In the genomic region with DNA sequence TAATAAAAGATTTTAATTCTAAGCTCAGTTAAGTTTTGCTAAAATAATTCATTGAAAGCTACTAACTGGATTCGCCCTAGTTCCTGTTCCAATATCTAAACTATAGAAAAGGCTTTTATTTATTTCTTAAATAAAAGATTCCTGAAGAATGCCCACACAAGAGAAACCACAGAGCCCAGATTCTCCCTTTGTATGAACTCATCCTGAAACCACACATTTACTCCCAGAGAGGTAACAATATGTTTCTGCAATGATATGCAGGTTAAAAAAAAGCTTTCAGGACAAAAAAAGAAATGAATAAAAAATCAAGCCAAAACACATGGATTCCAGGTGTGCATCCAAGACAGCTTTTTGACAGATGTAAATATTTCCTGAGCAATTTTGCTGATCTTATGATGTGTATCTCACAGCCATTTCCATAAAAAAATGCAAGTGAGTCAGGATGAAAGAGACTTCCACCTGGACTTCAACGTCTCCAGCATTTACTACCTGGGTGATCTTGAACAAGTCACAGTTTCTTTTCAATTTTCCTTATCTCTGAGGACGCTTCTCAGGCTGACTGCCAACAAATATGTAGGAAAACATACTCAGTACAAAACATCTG, we compare ENCODE assay signal across 14 cellular contexts.
"Had no signal": no experiment of that assay in that cellular context is flagged by ENCODE, and none has a peak within 500 bp of the region (broad histone marks: within the 10 kb centered on the region; RNA-seq: fewer than 3 reads in every experiment).

No MANE protein-coding gene starts in this region.

- H3K4me3 ChIP-seq: lower lobe of right lung, pancreas had no signal

- H3K4me1 Mint-ChIP-seq: activated CD4-positive, alpha-beta T cell treated with anti-CD3 and anti-CD28 coated beads, Interleukin-2, amount 10 ng/mL, durations not matched to agents 7 days and 5 days; activated naive CD8-positive, alpha-beta T cell treated with anti-CD3 and anti-CD28 coated beads, Interleukin-2, amount 10 ng/mL, durations not matched to agents 7 days and 5 days had no signal

- ATAC-seq: activated T-cell treated with anti-CD3 and anti-CD28 coated beads, Interleukin-2, amount 50 U/mL, for 72 hours; esophagus mucosa; left cardiac atrium; lower lobe of right lung; pancreas had no signal

- H3K36me3 Mint-ChIP-seq: activated naive CD8-positive, alpha-beta T cell treated with anti-CD3 and anti-CD28 coated beads, Interleukin-2, amount 10 ng/mL, durations not matched to agents 7 days and 5 days had no signal

- H3K27me3 Mint-ChIP-seq: activated CD4-positive, alpha-beta T cell treated with anti-CD3 and anti-CD28 coated beads, Interleukin-2, amount 10 ng/mL, durations not matched to agents 7 days and 5 days; activated naive CD8-positive, alpha-beta T cell treated with anti-CD3 and anti-CD28 coated beads, Interleukin-2, amount 10 ng/mL, durations not matched to agents 7 days and 5 days had no signal

- H3K9me3 Mint-ChIP-seq: activated naive CD8-positive, alpha-beta T cell treated with anti-CD3 and anti-CD28 coated beads, Interleukin-2, amount 10 ng/mL, durations not matched to agents 7 days and 5 days had no signal

- DNase-seq: activated CD4-positive, alpha-beta T cell treated with anti-CD3 and anti-CD28 coated beads, Interleukin-2, amount 10 ng/mL, durations not matched to agents 7 days and 5 days; activated CD8-positive, alpha-beta memory T cell treated with anti-CD3 and anti-CD28 coated beads, Interleukin-2, amount 50 U/mL, for 48 hours; activated gamma-delta T cell; activated naive CD8-positive, alpha-beta T cell treated with anti-CD3 and anti-CD28 coated beads, Interleukin-2, amount 10 ng/mL, durations not matched to agents 7 days and 5 days; activated T-cell treated with anti-CD3 and anti-CD28 coated beads, Interleukin-2, amount 50 U/mL, for 72 hours; anterior cingulate cortex; head of caudate nucleus; left cardiac atrium; lower lobe of right lung; midbrain; pancreas; stimulated activated CD4-positive, alpha-beta T cell treated with anti-CD3 and anti-CD28 coated beads, Interleukin-12 subunit alpha, Interleukin-12 subunit beta, amount 100 ng/mL, for 4 hours; stimulated activated CD4-positive, alpha-beta T cell treated with anti-CD3 and anti-CD28 coated beads, Interleukin-2, amount 100 ng/mL, for 24 hours had no signal

- H3K4me3 Mint-ChIP-seq: activated CD4-positive, alpha-beta T cell treated with anti-CD3 and anti-CD28 coated beads, Interleukin-2, amount 10 ng/mL, durations not matched to agents 7 days and 5 days; activated naive CD8-positive, alpha-beta T cell treated with anti-CD3 and anti-CD28 coated beads, Interleukin-2, amount 10 ng/mL, durations not matched to agents 7 days and 5 days; activated T-cell treated with anti-CD3 and anti-CD28 coated beads, Interleukin-2, amount 50 U/mL, for 72 hours had no signal

- H3K27ac Mint-ChIP-seq: activated CD4-positive, alpha-beta T cell treated with anti-CD3 and anti-CD28 coated beads, Interleukin-2, amount 10 ng/mL, durations not matched to agents 7 days and 5 days; activated naive CD8-positive, alpha-beta T cell treated with anti-CD3 and anti-CD28 coated beads, Interleukin-2, amount 10 ng/mL, durations not matched to agents 7 days and 5 days; activated T-cell treated with anti-CD3 and anti-CD28 coated beads, Interleukin-2, amount 50 U/mL, for 72 hours had no signal
